8 cellular contexts compared by ENCODE assay signal in the genomic region with DNA sequence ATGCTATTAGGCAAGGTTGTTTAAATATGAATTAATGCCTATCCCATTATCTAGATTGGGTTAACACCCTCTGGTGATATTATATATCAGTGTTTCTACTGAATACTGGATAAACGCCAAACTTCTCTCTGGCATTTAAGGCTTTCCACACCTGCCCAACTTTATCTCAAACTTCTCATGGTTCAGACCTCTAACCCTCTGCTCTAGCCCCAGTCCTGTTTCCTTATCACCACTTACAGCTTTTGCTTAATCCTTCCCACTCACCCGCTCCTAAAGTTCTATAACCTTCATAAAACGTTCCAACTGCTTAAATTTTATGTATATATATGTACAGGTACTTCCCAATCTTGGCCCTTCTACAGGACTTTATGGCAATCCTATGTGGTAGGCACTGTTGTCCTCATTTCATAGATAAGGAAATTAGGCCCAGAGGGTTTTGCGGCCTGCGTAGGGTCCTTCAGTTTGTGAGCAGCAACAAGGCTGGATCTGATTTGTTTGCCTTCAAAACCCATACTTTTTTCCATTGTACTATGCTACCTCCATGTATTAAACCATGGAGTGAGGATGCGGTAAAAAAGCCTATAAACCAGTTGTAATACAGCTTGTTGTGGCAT. TPM values are rescaled to one million over a fixed set of nuclear protein-coding genes. Genes with fewer than 3 reads are reported as not detected.
DNase-seq lines count a peak whose midpoint lies in the region; ATAC-seq and TF ChIP-seq lines count a peak whose summit lies in the region.

No MANE protein-coding gene starts in this region.

- no peak for TF ChIP-seq CTCF in thyroid gland (IDR thresholded peaks at IDR 0.05)

- no peaks in the 10 kb centered on the region for H3K27me3 ChIP-seq in thyroid gland

- H3K4me3 ChIP-seq in thyroid gland (replicated peaks in 1 of 3), result peak overlapping the region in 2 of 3 donors; percentile 67 to 95

- POLR2A ChIA-PET in activated CD8-positive, alpha-beta T cell treated with anti-CD3 and anti-CD28 coated beads, Interleukin-2, amount 10 ng/mL, durations not matched to agents 7 days and 5 days (lab: Charles Lee), result interaction anchor here (0.6 to 2.1 kb wide), 4 partner anchors 16 to 92 kb away, joined by 3 to 8 read pairs (median 4); a partner anchor contains a TSS

- peaks cover 28% of the 10 kb centered on the region for H3K4me1 Mint-ChIP-seq in activated CD8-positive, alpha-beta memory T cell treated with anti-CD3 and anti-CD28 coated beads, Interleukin-2, amount 10 ng/mL, durations not matched to agents 7 days and 5 days
- H3K4me1 Mint-ChIP-seq in activated CD8-positive, alpha-beta T cell treated with anti-CD3 and anti-CD28 coated beads, Interleukin-2, amount 10 ng/mL, durations not matched to agents 7 days and 5 days (ENCODE audit: low read depth), result peaks cover 29% of the 10 kb centered on the region

- no peak for DNase-seq in activated CD8-positive, alpha-beta memory T cell treated with anti-CD3 and anti-CD28 coated beads, Interleukin-2, amount 10 ng/mL, durations not matched to agents 7 days and 5 days
- no peak for DNase-seq in activated CD8-positive, alpha-beta memory T cell treated with anti-CD3 and anti-CD28 coated beads, Interleukin-2, amount 50 U/mL, for 4 hours
- no peak for DNase-seq in activated CD8-positive, alpha-beta T cell treated with anti-CD3 and anti-CD28 coated beads, Interleukin-2, amount 10 ng/mL, durations not matched to agents 7 days and 5 days
- DNase-seq in left colon (no peak), thyroid gland (no peak), CD1c-positive myeloid dendritic cell (ENCODE audit: extremely low spot score) (no peak)

- no peaks in the 10 kb centered on the region for H3K36me3 ChIP-seq in thyroid gland

- H3K27me3 Mint-ChIP-seq in activated CD8-positive, alpha-beta memory T cell treated with anti-CD3 and anti-CD28 coated beads, Interleukin-2, amount 10 ng/mL, durations not matched to agents 7 days and 5 days, result no peaks in the 10 kb centered on the region
- H3K27me3 Mint-ChIP-seq in activated CD8-positive, alpha-beta T cell treated with anti-CD3 and anti-CD28 coated beads, Interleukin-2, amount 10 ng/mL, durations not matched to agents 7 days and 5 days (ENCODE audit: low read depth), result no peaks in the 10 kb centered on the region

- no peak overlapping the region for H3K27ac Mint-ChIP-seq in activated CD8-positive, alpha-beta memory T cell treated with anti-CD3 and anti-CD28 coated beads, Interleukin-2, amount 10 ng/mL, durations not matched to agents 7 days and 5 days
- H3K27ac Mint-ChIP-seq in activated CD8-positive, alpha-beta T cell treated with anti-CD3 and anti-CD28 coated beads, Interleukin-2, amount 10 ng/mL, durations not matched to agents 7 days and 5 days, result peak overlapping the region; percentile 86

- no peaks in the 10 kb centered on the region for H3K9me3 ChIP-seq in thyroid gland

- no peaks in the 10 kb centered on the region for H3K9me3 Mint-ChIP-seq in activated CD8-positive, alpha-beta memory T cell treated with anti-CD3 and anti-CD28 coated beads, Interleukin-2, amount 10 ng/mL, durations not matched to agents 7 days and 5 days (ENCODE audit: low read depth)
- H3K9me3 Mint-ChIP-seq in activated CD8-positive, alpha-beta T cell treated with anti-CD3 and anti-CD28 coated beads, Interleukin-2, amount 10 ng/mL, durations not matched to agents 7 days and 5 days (ENCODE audit: insufficient read depth), result no peaks in the 10 kb centered on the region

- H3K4me3 Mint-ChIP-seq in activated CD8-positive, alpha-beta memory T cell treated with anti-CD3 and anti-CD28 coated beads, Interleukin-2, amount 10 ng/mL, durations not matched to agents 7 days and 5 days, result peak overlapping the region; percentile 93
- peak overlapping the region; percentile 95 for H3K4me3 Mint-ChIP-seq in activated CD8-positive, alpha-beta T cell treated with anti-CD3 and anti-CD28 coated beads, Interleukin-2, amount 10 ng/mL, durations not matched to agents 7 days and 5 days

- CTCF ChIA-PET in activated CD8-positive, alpha-beta memory T cell treated with anti-CD3 and anti-CD28 coated beads, Interleukin-2, amount 10 ng/mL, durations not matched to agents 7 days and 5 days (lab: Charles Lee), result interaction anchor here (0.7 to 3.7 kb wide), 9 partner anchors 12 to 96 kb away, joined by 3 to 31 read pairs (median 6); a partner anchor contains a TSS
- CTCF ChIA-PET in activated CD8-positive, alpha-beta T cell treated with anti-CD3 and anti-CD28 coated beads, Interleukin-2, amount 10 ng/mL, durations not matched to agents 7 days and 5 days (lab: Charles Lee), result interaction anchor here (1.1 to 2.8 kb wide), 9 partner anchors 16 to 165 kb away, joined by 3 to 20 read pairs (median 11); a partner anchor contains a TSS

- WGBS in thyroid gland, 2 donors, result 79% methylated on average over 6 of the region's 6 CpGs

- intact Hi-C loops in left colon (cut with DNase I, micrococcal nuclease), result no loop called here
- intact Hi-C loops in thyroid gland (cut with DNase I), result loop anchor here (5.0 kb wide), 1 partner anchor 55 kb away; no protein-coding TSS in a partner anchor

- H3K36me3 Mint-ChIP-seq in activated CD8-positive, alpha-beta memory T cell treated with anti-CD3 and anti-CD28 coated beads, Interleukin-2, amount 10 ng/mL, durations not matched to agents 7 days and 5 days, result peaks cover 16% of the 10 kb centered on the region
- H3K36me3 Mint-ChIP-seq in activated CD8-positive, alpha-beta T cell treated with anti-CD3 and anti-CD28 coated beads, Interleukin-2, amount 10 ng/mL, durations not matched to agents 7 days and 5 days (ENCODE audit: low read depth), result peaks cover 6% of the 10 kb centered on the region

- no peak for TF ChIP-seq POLR2A in thyroid gland (IDR thresholded peaks at IDR 0.05)

- peaks cover 16 to 29% of the 10 kb centered on the region in 2 donors for H3K4me1 ChIP-seq in thyroid gland

- H3K27ac ChIP-seq in thyroid gland, result peak overlapping the region in 1 of 3 donors; percentile 86

- no peak for ATAC-seq in activated CD8-positive, alpha-beta memory T cell treated with anti-CD3 and anti-CD28 coated beads, Interleukin-2, amount 10 ng/mL, durations not matched to agents 7 days and 5 days
- no peak for ATAC-seq in activated CD8-positive, alpha-beta T cell treated with anti-CD3 and anti-CD28 coated beads, Interleukin-2, amount 10 ng/mL, durations not matched to agents 7 days and 5 days
- ATAC-seq in left colon (peak; percentile 6), GM19452 (IDR thresholded peaks at IDR 0.05; ENCODE audit: unreplicated experiment) (no peak), GM21717 (IDR thresholded peaks at IDR 0.05; ENCODE audit: unreplicated experiment) (no peak)

RNA-seq across cellular contexts. Expression of a gene that starts 1.2 kb away (rescaled TPM):
- 10 to 100 TPM; 29.3 to 32.0 TPM for total RNA-seq in activated CD8-positive, alpha-beta memory T cell treated with anti-CD3 and anti-CD28 coated beads, Interleukin-2, amount 10 ng/mL, durations not matched to agents 7 days and 5 days
- 10 to 100 TPM; 37.3 to 40.3 TPM for total RNA-seq in activated CD8-positive, alpha-beta T cell treated with anti-CD3 and anti-CD28 coated beads, Interleukin-2, amount 10 ng/mL, durations not matched to agents 7 days and 5 days
- total RNA-seq in left colon (10 to 100 TPM; 87.1 to 87.9 TPM), thyroid gland (10 to 100 TPM; 45.1 to 68.4 (median 58.5) TPM)

RNA-seq across cellular contexts. Expression of a gene that starts 43.5 kb away (rescaled TPM):
- 1 to 10 TPM; 1.6 to 2.5 TPM for total RNA-seq in activated CD8-positive, alpha-beta memory T cell treated with anti-CD3 and anti-CD28 coated beads, Interleukin-2, amount 10 ng/mL, durations not matched to agents 7 days and 5 days
- under 1 TPM; 0.50 to 0.90 TPM for total RNA-seq in activated CD8-positive, alpha-beta T cell treated with anti-CD3 and anti-CD28 coated beads, Interleukin-2, amount 10 ng/mL, durations not matched to agents 7 days and 5 days
- total RNA-seq in left colon (100 to 1,000 TPM in 1 of 2 donors, 10 to 100 TPM in 1; 54.9 to 109 TPM), thyroid gland (100 to 1,000 TPM; 137 to 470 (median 255) TPM)

RNA-seq across cellular contexts. Expression of a gene that starts 46.4 kb away (rescaled TPM):
- 10 to 100 TPM; 59.9 to 69.5 TPM for total RNA-seq in activated CD8-positive, alpha-beta memory T cell treated with anti-CD3 and anti-CD28 coated beads, Interleukin-2, amount 10 ng/mL, durations not matched to agents 7 days and 5 days
- 10 to 100 TPM; 54.9 to 58.7 TPM for total RNA-seq in activated CD8-positive, alpha-beta T cell treated with anti-CD3 and anti-CD28 coated beads, Interleukin-2, amount 10 ng/mL, durations not matched to agents 7 days and 5 days
- total RNA-seq in left colon (10 to 100 TPM; 31.6 to 34.1 TPM), thyroid gland (10 to 100 TPM; 19.9 to 53.1 (median 45.6) TPM)

RNA-seq across cellular contexts. Expression of a gene that starts 46.6 kb away (rescaled TPM):
- 100 to 1,000 TPM; 211 to 271 TPM for total RNA-seq in activated CD8-positive, alpha-beta memory T cell treated with anti-CD3 and anti-CD28 coated beads, Interleukin-2, amount 10 ng/mL, durations not matched to agents 7 days and 5 days
- total RNA-seq in activated CD8-positive, alpha-beta T cell treated with anti-CD3 and anti-CD28 coated beads, Interleukin-2, amount 10 ng/mL, durations not matched to agents 7 days and 5 days, result 100 to 1,000 TPM; 226 to 236 TPM
- total RNA-seq in left colon, result 100 to 1,000 TPM; 202 to 249 TPM
- total RNA-seq in thyroid gland, result 100 to 1,000 TPM; 153 to 284 (median 220) TPM

Comparison
In these comparisons a context has a peak if more than half of its experiments do, and no peak if none do; other contexts are left out.
1. RNA of a gene that starts 43.5 kb away (total RNA-seq): 137 to 470 TPM in thyroid gland and 54.9 to 109 TPM in left colon; 1.6 to 2.5 TPM in activated CD8-positive, alpha-beta memory T cell treated with anti-CD3 and anti-CD28 coated beads, Interleukin-2, amount 10 ng/mL, durations not matched to agents 7 days and 5 days and 0.50 to 0.90 TPM in activated CD8-positive, alpha-beta T cell treated with anti-CD3 and anti-CD28 coated beads, Interleukin-2, amount 10 ng/mL, durations not matched to agents 7 days and 5 days; every median in the first group is over 10 times any median in the second.